ENCODE assay signal across 8 cellular contexts in genomic region chr5:43121565-43122484, GRCh38. TPM values are rescaled to one million over a fixed set of nuclear protein-coding genes. Genes with fewer than 3 reads are reported as not detected.
DNase-seq lines count a peak whose midpoint lies in the region; ATAC-seq, FAIRE-seq and TF ChIP-seq lines count a peak whose summit lies in the region.

No MANE protein-coding gene starts in this region.

- FAIRE-seq in GM12892 (lab: Jason Lieb, UNC), result peak; percentile 83

- no peaks in the 10 kb centered on the region for H3K9me3 Mint-ChIP-seq in activated B cell treated with CpG ODN at 0.5 μM for 24 hours

- peaks cover 22% of the 10 kb centered on the region for H3K4me1 ChIP-seq in foreskin keratinocyte

- H3K4me3 Mint-ChIP-seq in activated B cell treated with CpG ODN at 0.5 μM for 24 hours, result peak overlapping the region; percentile 90

- DNase-seq in AG10803 (ENCODE audit: low read depth), result peak; percentile 56
- DNase-seq in GM12892 (ENCODE audit: insufficient read length), result no peak
- peak; percentile 54 for DNase-seq in NAMALWA (ENCODE audit: low spot score)
- DNase-seq in activated B cell treated with CpG ODN at 0.5 μM for 24 hours, result no peak
- peak; percentile 10 to 24 for DNase-seq in foreskin keratinocyte
- peak; percentile 24 for DNase-seq in non-pigmented ciliary epithelial cell (ENCODE audit: low read depth)
- DNase-seq in NCI-H2196 (lab: John Stamatoyannopoulos, UW; ENCODE audit: unreplicated experiment), result no peak

- H3K27me3 ChIP-seq in foreskin keratinocyte, result no peaks in the 10 kb centered on the region

- peaks cover 44% of the 10 kb centered on the region for H3K36me3 Mint-ChIP-seq in activated B cell treated with CpG ODN at 0.5 μM for 24 hours (ENCODE audit: low read depth)

- H3K4me3 ChIP-seq in AG10803 (ENCODE audit: low read length), result peak overlapping the region; percentile 87

- TF ChIP-seq CTCF in AG10803 (conservative IDR thresholded peaks at IDR 0.05; ENCODE audit: low read length) (no peak), activated B cell treated with CpG ODN at 0.5 μM for 24 hours (IDR thresholded peaks at IDR 0.05) (no peak), foreskin keratinocyte (conservative IDR thresholded peaks at IDR 0.05) (peak; percentile 8)

- POLR2A ChIA-PET in activated B cell treated with CpG ODN at 0.5 μM for 24 hours (lab: Charles Lee), result interaction anchor here (0.5 to 4.3 kb wide), 46 partner anchors 8 to 1218 kb away, joined by 3 to 126 read pairs (median 8); partner anchors contain the start of genes C5orf34, FBXO4, HMGCS1 and NIM1K

- peaks cover 47% of the 10 kb centered on the region for H3K4me1 Mint-ChIP-seq in activated B cell treated with CpG ODN at 0.5 μM for 24 hours

- H3K27ac ChIP-seq in foreskin keratinocyte, result peak overlapping the region; percentile 91

- peak overlapping the region; percentile 94 for H3K27ac Mint-ChIP-seq in activated B cell treated with CpG ODN at 0.5 μM for 24 hours

- ATAC-seq in HG02642 (IDR thresholded peaks at IDR 0.05; ENCODE audit: poor library complexity, unreplicated experiment), result peak; percentile 45
- ATAC-seq in activated B cell treated with CpG ODN at 0.5 μM for 24 hours (ENCODE audit: low read depth), result peak; percentile 33
- peak; percentile 55 for ATAC-seq in foreskin keratinocyte

- TF ChIP-seq POLR2A in GM12892 (IDR thresholded peaks at IDR 0.05; ENCODE audit: low read depth, low read length), result 0 out of 2 replicates have a peak, but pooled peaks have one; percentile 18

- H3K27me3 Mint-ChIP-seq in activated B cell treated with CpG ODN at 0.5 μM for 24 hours, result no peaks in the 10 kb centered on the region

- CTCF ChIA-PET in activated B cell treated with CpG ODN at 0.5 μM for 24 hours (lab: Charles Lee), result interaction anchor here (0.9 to 4.3 kb wide), 11 partner anchors 9 to 362 kb away, joined by 3 to 33 read pairs (median 6); partner anchors contain the start of gene TMEM267

- intact Hi-C loops in activated B cell treated with CpG ODN at 0.5 μM for 24 hours (cut with micrococcal nuclease), result loop anchor here (1.0 to 2.0 kb wide), 17 partner anchors 17 to 1687 kb away; partner anchors contain the start of genes C5orf34, FBXO4, HMGCS1 and MRPS30

RNA-seq across cellular contexts. Expression of gene ZNF131, which starts 1.1 kb away (rescaled TPM):
- polyA plus RNA-seq in GM12892 (2012; ENCODE audit: missing spikeins), result 26.1 TPM
- total RNA-seq in activated B cell treated with CpG ODN at 0.5 μM for 24 hours (50.8 and 57.6 TPM in 2 replicates), foreskin keratinocyte (26.6 and 27.8 TPM in 2 replicates)
- polyA plus RNA-seq in foreskin keratinocyte, result 13.1 and 14.9 TPM in 2 replicates

Comparison
In these comparisons a context has a peak if more than half of its experiments do, and no peak if none do; other contexts are left out.
1. DNase-seq: peak in AG10803 (single experiment), NAMALWA (single experiment), foreskin keratinocyte (2 of 2) and non-pigmented ciliary epithelial cell (single experiment); none in GM12892 (single experiment), activated B cell treated with CpG ODN at 0.5 μM for 24 hours (single experiment) and NCI-H2196 (single experiment).
2. Peak in every context shown above with its lines, with median percentiles within 50 percentile points of each other: ATAC-seq.